10 cellular contexts compared by ENCODE assay signal in genomic region chr1:12518956-12519707, GRCh38.
DNase-seq lines count a peak whose midpoint lies in the region; ATAC-seq and TF ChIP-seq lines count a peak whose summit lies in the region.
"Had no signal": no experiment of that assay in that cellular context is flagged by ENCODE, and none has a peak within 500 bp of the region (broad histone marks: within the 10 kb centered on the region; RNA-seq: fewer than 3 reads in every experiment).

No MANE protein-coding gene starts in this region.

- peak; percentile 82 for DNase-seq in activated CD4-positive, alpha-beta T cell treated with anti-CD3 and anti-CD28 coated beads for 36 hours
- no peak for DNase-seq in activated CD4-positive, alpha-beta T cell treated with anti-CD3 and anti-CD28 coated beads, Interleukin-2, amount 50 U/mL, for 1 hour
- DNase-seq in dermis blood vessel endothelial cell: peak; percentile 21
- no peak for DNase-seq in thoracic aorta (ENCODE audit: low spot score)
- no peak for DNase-seq in NCI-H2227 treated with DMSO at 0.1 percent for 48 hours (lab: John Stamatoyannopoulos, UW)
- DNase-seq in RKO (ENCODE audit: low spot score): no peak
- DNase-seq in NCI-H1694 (lab: John Stamatoyannopoulos, UW): no peak
- DNase-seq: effector memory CD4-positive, alpha-beta T cell had no signal

- intact Hi-C loops in activated CD4-positive, alpha-beta T cell treated with anti-CD3 and anti-CD28 coated beads for 36 hours (cut with DNase I, micrococcal nuclease): loop anchor here (1.0 to 2.0 kb wide), 5 partner anchors 9 to 100 kb away; partner anchors contain the start of gene DHRS3 (in 2 of the 2)

- CTCF ChIA-PET in activated CD4-positive, alpha-beta T cell treated with anti-CD3 and anti-CD28 coated beads for 36 hours (lab: Charles Lee): interaction anchor here (0.6 to 0.8 kb wide), 4 partner anchors 9 to 133 kb away, joined by 3 read pairs; no protein-coding TSS in a partner anchor

- H3K4me3 Mint-ChIP-seq in activated CD4-positive, alpha-beta T cell treated with anti-CD3 and anti-CD28 coated beads for 36 hours: no peak overlapping the region
- peak overlapping the region in 2 of 3 experiments; percentile 23 to 29 for H3K4me3 Mint-ChIP-seq in nephron

- H3K4me1 Mint-ChIP-seq in activated CD4-positive, alpha-beta T cell treated with anti-CD3 and anti-CD28 coated beads for 36 hours: peaks cover 34% of the 10 kb centered on the region
- H3K4me1 Mint-ChIP-seq in nephron: peaks cover 35% of the 10 kb centered on the region

- H3K27ac ChIP-seq in thoracic aorta: peak overlapping the region; percentile 0 to 58

- H3K4me3 ChIP-seq in thoracic aorta: peak overlapping the region; percentile 16

- peak; percentile 98 for ATAC-seq in activated CD4-positive, alpha-beta T cell treated with anti-CD3 and anti-CD28 coated beads for 36 hours
- ATAC-seq in thoracic aorta (ENCODE audit: insufficient number of reproducible peaks, low FRiP score, low read depth): peak; percentile 18
- ATAC-seq: HCT116 had no signal

- no peaks in the 10 kb centered on the region for H3K27me3 ChIP-seq in thoracic aorta (replicated peaks; ENCODE audit: insufficient read depth)

- peaks cover 1% of the 10 kb centered on the region for H3K9me3 Mint-ChIP-seq in activated CD4-positive, alpha-beta T cell treated with anti-CD3 and anti-CD28 coated beads for 36 hours (ENCODE audit: low read depth)
- no peaks in the 10 kb centered on the region for H3K9me3 Mint-ChIP-seq in nephron

- H3K27me3 Mint-ChIP-seq in activated CD4-positive, alpha-beta T cell treated with anti-CD3 and anti-CD28 coated beads for 36 hours: no peaks in the 10 kb centered on the region
- peaks cover 12% of the 10 kb centered on the region for H3K27me3 Mint-ChIP-seq in nephron (ENCODE audit: low read depth)

- H3K36me3 Mint-ChIP-seq in activated CD4-positive, alpha-beta T cell treated with anti-CD3 and anti-CD28 coated beads for 36 hours (ENCODE audit: low read depth): peaks cover 10% of the 10 kb centered on the region
- peaks cover 5% of the 10 kb centered on the region for H3K36me3 Mint-ChIP-seq in nephron (ENCODE audit: low read depth)

- peaks cover 4 to 23% of the 10 kb centered on the region in 2 donors for H3K4me1 ChIP-seq in thoracic aorta (ENCODE audit: control insufficient read depth in 1 of 2, low read depth in 2 of 2)

- peak overlapping the region; percentile 59 for H3K27ac Mint-ChIP-seq in activated CD4-positive, alpha-beta T cell treated with anti-CD3 and anti-CD28 coated beads for 36 hours
- peak overlapping the region; percentile 84 to 98 (median 89) for H3K27ac Mint-ChIP-seq in nephron

- H3K9me3 ChIP-seq in thoracic aorta: no peaks in the 10 kb centered on the region

- no peaks in the 10 kb centered on the region for H3K36me3 ChIP-seq in thoracic aorta

- POLR2A ChIA-PET in activated CD4-positive, alpha-beta T cell treated with anti-CD3 and anti-CD28 coated beads for 36 hours (lab: Charles Lee): interaction anchor here (0.6 to 1.5 kb wide), 3 partner anchors 9 to 120 kb away, joined by 3 to 5 read pairs (median 3); no protein-coding TSS in a partner anchor

- no peak for TF ChIP-seq CTCF in nephron (IDR thresholded peaks at IDR 0.05; ENCODE audit: unreplicated experiment in 3 of 3)
- no peak for TF ChIP-seq CTCF in thoracic aorta (IDR thresholded peaks at IDR 0.05)

Comparison
In these comparisons a context has a peak if more than half of its experiments do, and no peak if none do; other contexts are left out.
1. DNase-seq: peak in activated CD4-positive, alpha-beta T cell treated with anti-CD3 and anti-CD28 coated beads for 36 hours (single experiment) and dermis blood vessel endothelial cell (single experiment); none in activated CD4-positive, alpha-beta T cell treated with anti-CD3 and anti-CD28 coated beads, Interleukin-2, amount 50 U/mL, for 1 hour (single experiment), thoracic aorta (single experiment), NCI-H2227 treated with DMSO at 0.1 percent for 48 hours (single experiment), RKO (single experiment) and NCI-H1694 (single experiment).